8 cellular contexts compared by ENCODE assay signal in the genomic region with DNA sequence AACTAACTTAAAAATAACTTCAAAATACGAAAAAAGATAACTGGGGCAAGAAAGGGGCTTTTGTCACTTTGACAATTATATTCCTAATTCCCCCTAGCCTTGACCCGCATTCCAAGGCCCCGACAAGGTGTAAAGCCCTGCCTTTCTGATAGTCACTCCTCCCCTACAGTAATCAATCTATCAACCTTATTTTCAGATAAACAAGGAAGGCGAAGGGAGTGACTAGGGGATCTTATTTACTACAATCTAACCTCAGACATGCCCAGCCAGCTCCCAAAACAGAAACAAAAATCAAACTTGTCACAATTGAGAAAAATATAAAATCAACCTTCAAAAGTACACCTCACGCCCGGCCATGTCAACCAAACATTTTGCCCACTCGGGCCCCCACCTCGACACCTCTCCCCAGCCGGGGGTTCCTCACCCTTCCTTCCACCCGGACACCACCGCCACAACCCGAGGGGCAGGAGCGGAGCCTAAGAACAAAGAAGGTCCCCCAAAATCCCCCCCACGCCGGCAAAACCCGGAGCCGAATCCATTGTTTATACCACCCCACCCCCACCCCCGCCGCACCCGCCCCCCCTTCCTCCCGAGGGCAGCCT. TPM values are rescaled to one million over a fixed set of nuclear protein-coding genes. Genes with fewer than 3 reads are reported as not detected.
DNase-seq lines count a peak whose midpoint lies in the region; ATAC-seq, FAIRE-seq and TF ChIP-seq lines count a peak whose summit lies in the region.

No MANE protein-coding gene starts in this region.

- CTCF ChIA-PET in activated CD4-positive, alpha-beta T cell treated with anti-CD3 and anti-CD28 coated beads, Interleukin-2, amount 10 ng/mL, durations not matched to agents 7 days and 5 days (lab: Charles Lee), result interaction anchor here (0.5 to 1.4 kb wide), 6 partner anchors 14 to 1885 kb away, joined by 3 to 4 read pairs (median 4); no protein-coding TSS in a partner anchor

- peak; percentile 16 for DNase-seq in activated CD4-positive, alpha-beta T cell treated with anti-CD3 and anti-CD28 coated beads, Interleukin-2, amount 10 ng/mL, durations not matched to agents 7 days and 5 days
- DNase-seq in activated CD4-positive, alpha-beta T cell treated with anti-CD3 and anti-CD28 coated beads for 1 hour, result no peak
- DNase-seq in astrocyte (ENCODE audit: low read depth) (no peak), left lobe of liver (ENCODE audit: low spot score) (peak; percentile 49), inferior parietal cortex (ENCODE audit: extremely low spot score) (no peak), pons (ENCODE audit: low spot score) (no peak)

- POLR2A ChIA-PET in activated CD4-positive, alpha-beta T cell treated with anti-CD3 and anti-CD28 coated beads, Interleukin-2, amount 10 ng/mL, durations not matched to agents 7 days and 5 days (lab: Charles Lee), result interaction anchor here (0.5 to 0.9 kb wide), 2 partner anchors 12 to 98 kb away, joined by 3 to 4 read pairs; no protein-coding TSS in a partner anchor

- H3K27ac Mint-ChIP-seq in activated CD4-positive, alpha-beta T cell treated with anti-CD3 and anti-CD28 coated beads, Interleukin-2, amount 10 ng/mL, durations not matched to agents 7 days and 5 days, result peak overlapping the region; percentile 88
- peak overlapping the region; percentile 89 for H3K27ac Mint-ChIP-seq in astrocyte (ENCODE audit: unreplicated experiment)

- H3K4me1 ChIP-seq in astrocyte (ENCODE audit: insufficient read depth, low read length) (no peaks in the 10 kb centered on the region), thymus (ENCODE audit: control insufficient read depth, insufficient read depth, low read length) (peaks cover 10% of the 10 kb centered on the region)

- H3K4me2 ChIP-seq in astrocyte (ENCODE audit: low read length), result peak overlapping the region; percentile 97

- no peaks in the 10 kb centered on the region for H3K9me3 Mint-ChIP-seq in activated CD4-positive, alpha-beta T cell treated with anti-CD3 and anti-CD28 coated beads, Interleukin-2, amount 10 ng/mL, durations not matched to agents 7 days and 5 days
- H3K9me3 Mint-ChIP-seq in astrocyte (ENCODE audit: unreplicated experiment), result no peaks in the 10 kb centered on the region

- H3K36me3 ChIP-seq in astrocyte (ENCODE audit: insufficient read depth, low read length), result peaks cover 19% of the 10 kb centered on the region
- H3K36me3 ChIP-seq in thymus (ENCODE audit: control insufficient read depth, insufficient read depth), result peaks cover 12% of the 10 kb centered on the region

- no peak for FAIRE-seq in astrocyte (lab: Jason Lieb, UNC)

- H3K27me3 Mint-ChIP-seq in activated CD4-positive, alpha-beta T cell treated with anti-CD3 and anti-CD28 coated beads, Interleukin-2, amount 10 ng/mL, durations not matched to agents 7 days and 5 days, result no peaks in the 10 kb centered on the region
- H3K27me3 Mint-ChIP-seq in astrocyte (ENCODE audit: low read depth, unreplicated experiment), result no peaks in the 10 kb centered on the region

- peaks cover 46% of the 10 kb centered on the region for H3K79me2 ChIP-seq in astrocyte (ENCODE audit: insufficient read depth, low read length)

- H2AFZ ChIP-seq in astrocyte (ENCODE audit: low read depth, low read length), result peak overlapping the region; percentile 60

- peak overlapping the region; percentile 90 for H3K9ac ChIP-seq in astrocyte (ENCODE audit: low read length)

- H3K4me3 ChIP-seq in astrocyte (ENCODE audit: insufficient read depth, low read depth, low read length) (peak overlapping the region; percentile 83), thymus (ENCODE audit: low read length) (peak overlapping the region; percentile 77)

- peaks cover 38% of the 10 kb centered on the region for H4K20me1 ChIP-seq in astrocyte (ENCODE audit: insufficient read depth, low read length)

- WGBS in thymus, result 7% methylated on average over 21 of the region's 21 CpGs

- H3K4me1 Mint-ChIP-seq in activated CD4-positive, alpha-beta T cell treated with anti-CD3 and anti-CD28 coated beads, Interleukin-2, amount 10 ng/mL, durations not matched to agents 7 days and 5 days, result peaks cover 49% of the 10 kb centered on the region
- H3K4me1 Mint-ChIP-seq in astrocyte (ENCODE audit: low read depth, unreplicated experiment), result peaks cover 23% of the 10 kb centered on the region

- H3K27me3 ChIP-seq in astrocyte (ENCODE audit: insufficient read depth, low read length) (no peaks in the 10 kb centered on the region), thymus (ENCODE audit: control insufficient read depth, insufficient read depth) (no peaks in the 10 kb centered on the region)

- peaks cover 29% of the 10 kb centered on the region for H3K36me3 Mint-ChIP-seq in activated CD4-positive, alpha-beta T cell treated with anti-CD3 and anti-CD28 coated beads, Interleukin-2, amount 10 ng/mL, durations not matched to agents 7 days and 5 days (ENCODE audit: low read depth)
- peaks cover 15% of the 10 kb centered on the region for H3K36me3 Mint-ChIP-seq in astrocyte (ENCODE audit: low read depth, unreplicated experiment)

- H3K27ac ChIP-seq in astrocyte (ENCODE audit: low read depth, low read length), result peak overlapping the region; percentile 81
- H3K27ac ChIP-seq in thymus (ENCODE audit: low read depth), result no peak overlapping the region

- ATAC-seq in left lobe of liver (no peak), GM21619 (IDR thresholded peaks at IDR 0.05; ENCODE audit: unreplicated experiment) (no peak)

- H3K4me3 Mint-ChIP-seq in activated CD4-positive, alpha-beta T cell treated with anti-CD3 and anti-CD28 coated beads, Interleukin-2, amount 10 ng/mL, durations not matched to agents 7 days and 5 days, result peak overlapping the region; percentile 94
- H3K4me3 Mint-ChIP-seq in astrocyte (ENCODE audit: unreplicated experiment), result peak overlapping the region; percentile 94

- H3K9me3 ChIP-seq in astrocyte (ENCODE audit: insufficient read depth, low read depth, low read length) (no peaks in the 10 kb centered on the region), thymus (ENCODE audit: control insufficient read depth) (no peaks in the 10 kb centered on the region)

- TF ChIP-seq CTCF in astrocyte (IDR thresholded peaks at IDR 0.05; ENCODE audit: insufficient read depth, low read depth, low read length), result no peak

RNA-seq across cellular contexts. Expression of a gene that starts 0.6 kb away (rescaled TPM):
- total RNA-seq in activated CD4-positive, alpha-beta T cell treated with anti-CD3 and anti-CD28 coated beads, Interleukin-2, amount 10 ng/mL, durations not matched to agents 7 days and 5 days, result 10 to 100 TPM; 12.5 to 12.9 TPM
- total RNA-seq in astrocyte (31.4 and 34.3 TPM in 2 replicates), left lobe of liver (13.4 TPM)
- 7.0 TPM for polyA plus RNA-seq in thymus

RNA-seq across cellular contexts. Expression of a gene that starts 32.0 kb away (rescaled TPM):
- 100 to 1,000 TPM in 1 of 2 experiments, 10 to 100 TPM in 1; 99.4 to 100 TPM for total RNA-seq in activated CD4-positive, alpha-beta T cell treated with anti-CD3 and anti-CD28 coated beads, Interleukin-2, amount 10 ng/mL, durations not matched to agents 7 days and 5 days
- 91.2 and 101 TPM in 2 replicates for total RNA-seq in astrocyte
- 21.7 TPM for total RNA-seq in left lobe of liver
- 88.6 TPM for polyA plus RNA-seq in thymus

Comparison
In these comparisons a context has a peak if more than half of its experiments do, and no peak if none do; other contexts are left out.
1. DNase-seq: peak in activated CD4-positive, alpha-beta T cell treated with anti-CD3 and anti-CD28 coated beads, Interleukin-2, amount 10 ng/mL, durations not matched to agents 7 days and 5 days (single experiment) and left lobe of liver (single experiment); none in activated CD4-positive, alpha-beta T cell treated with anti-CD3 and anti-CD28 coated beads for 1 hour (single experiment), astrocyte (single experiment), inferior parietal cortex (single experiment) and pons (single experiment).